8 cellular contexts compared by ENCODE assay signal in the genomic region with DNA sequence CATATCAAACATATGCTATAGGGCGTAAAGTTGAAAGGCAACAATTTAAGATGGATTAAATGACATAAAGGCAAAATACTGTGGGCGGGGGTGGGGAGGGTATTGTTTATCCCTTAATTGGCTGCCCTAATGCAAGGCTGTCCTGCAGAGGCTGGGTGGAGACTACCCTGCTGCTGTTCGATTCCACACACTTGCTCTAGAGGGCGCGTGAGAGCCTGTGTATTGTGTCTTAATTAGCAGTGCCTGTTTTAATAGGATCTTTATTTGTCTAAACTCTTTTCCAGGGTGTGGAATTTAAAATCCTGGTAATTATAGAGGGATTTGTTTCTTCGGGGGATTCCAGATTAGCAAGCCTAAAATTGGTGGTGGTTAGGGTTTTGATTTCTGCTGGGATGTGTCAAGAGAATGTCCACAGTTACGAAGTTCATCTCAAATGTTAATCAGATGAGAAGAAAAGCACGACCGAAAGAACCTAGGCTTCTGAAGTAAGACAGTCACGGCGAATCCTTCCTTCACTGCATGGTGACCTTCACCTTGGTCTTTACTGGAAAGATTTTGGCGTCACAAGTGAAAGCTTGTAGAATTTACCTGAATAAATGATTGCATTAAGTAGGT.
DNase-seq lines count a peak whose midpoint lies in the region; ATAC-seq and TF ChIP-seq lines count a peak whose summit lies in the region.

No MANE protein-coding gene starts in this region.

- DNase-seq in AG09309 (ENCODE audit: low read depth) (no peak), MV-4-11 (lab: John Stamatoyannopoulos, UW) (peak; percentile 55), gastrocnemius medialis (no peak), G401 (ENCODE audit: low spot score) (no peak), NCI-H128 (lab: John Stamatoyannopoulos, UW; ENCODE audit: unreplicated experiment) (no peak)
- peak; percentile 57 for DNase-seq in activated CD8-positive, alpha-beta memory T cell treated with anti-CD3 and anti-CD28 coated beads, Interleukin-2, amount 10 ng/mL, durations not matched to agents 7 days and 5 days

- no peak overlapping the region for H3K27ac Mint-ChIP-seq in activated CD8-positive, alpha-beta memory T cell treated with anti-CD3 and anti-CD28 coated beads, Interleukin-2, amount 10 ng/mL, durations not matched to agents 7 days and 5 days

- H3K4me1 ChIP-seq in gastroesophageal sphincter: peaks cover 0 to 35% (median 8%) of the 10 kb centered on the region in 3 donors
- H3K4me1 ChIP-seq in gastrocnemius medialis: peaks cover 7 to 16% of the 10 kb centered on the region in 2 donors

- H3K9me3 ChIP-seq in gastroesophageal sphincter (no peaks in the 10 kb centered on the region), gastrocnemius medialis (no peaks in the 10 kb centered on the region)

- H3K9me3 Mint-ChIP-seq in activated CD8-positive, alpha-beta memory T cell treated with anti-CD3 and anti-CD28 coated beads, Interleukin-2, amount 10 ng/mL, durations not matched to agents 7 days and 5 days (ENCODE audit: low read depth): no peaks in the 10 kb centered on the region

- CTCF ChIA-PET in activated CD8-positive, alpha-beta memory T cell treated with anti-CD3 and anti-CD28 coated beads, Interleukin-2, amount 10 ng/mL, durations not matched to agents 7 days and 5 days (lab: Charles Lee): no interaction called here

- H3K36me3 ChIP-seq in gastroesophageal sphincter: no peaks in the 10 kb centered on the region
- H3K36me3 ChIP-seq in gastrocnemius medialis: no peaks in the 10 kb centered on the region

- no peak for TF ChIP-seq POLR2A in gastroesophageal sphincter (IDR thresholded peaks at IDR 0.05)
- TF ChIP-seq POLR2A in gastrocnemius medialis (IDR thresholded peaks at IDR 0.05): no peak

- peaks cover 1% of the 10 kb centered on the region for H3K4me1 Mint-ChIP-seq in activated CD8-positive, alpha-beta memory T cell treated with anti-CD3 and anti-CD28 coated beads, Interleukin-2, amount 10 ng/mL, durations not matched to agents 7 days and 5 days

- no peak overlapping the region for H3K4me3 ChIP-seq in AG09309 (ENCODE audit: control insufficient read depth, low read depth, low read length)
- no peak overlapping the region for H3K4me3 ChIP-seq in gastroesophageal sphincter
- H3K4me3 ChIP-seq in gastrocnemius medialis: no peak overlapping the region

- no peaks in the 10 kb centered on the region for H3K36me3 Mint-ChIP-seq in activated CD8-positive, alpha-beta memory T cell treated with anti-CD3 and anti-CD28 coated beads, Interleukin-2, amount 10 ng/mL, durations not matched to agents 7 days and 5 days

- in situ Hi-C loops in gastrocnemius medialis (cut with MboI; ENCODE audit: low sequenced_read_pairs in 4 of 4) (loop anchor here in 3 of 4 donors (10.0 to 25.0 kb wide), 2 partner anchors 383 to 390 kb away; a partner anchor contains a TSS), G401 (cut with HindIII; ENCODE audit: low sequenced_read_pairs) (no loop called here)

- TF ChIP-seq CTCF in AG09309 (IDR thresholded peaks at IDR 0.05; ENCODE audit: control insufficient read depth, insufficient read depth, low read depth, low read length, missing control alignments): peak; percentile 66
- peak in 3 of 4 experiments; percentile 23 to 65 (median 31) for TF ChIP-seq CTCF in gastroesophageal sphincter (IDR thresholded peaks at IDR 0.05)
- TF ChIP-seq CTCF in gastrocnemius medialis (IDR thresholded peaks at IDR 0.05 in 4 of 5, conservative IDR thresholded peaks at IDR 0.05 in 1 of 5): peak; percentile 47 to 92 (median 56)

- intact Hi-C loops in gastrocnemius medialis (cut with DNase I; ENCODE audit: low total_unique reads): loop anchor here (5.0 kb wide), 2 partner anchors 380 to 475 kb away; a partner anchor contains a TSS

- peaks cover 56% of the 10 kb centered on the region for H3K27me3 Mint-ChIP-seq in activated CD8-positive, alpha-beta memory T cell treated with anti-CD3 and anti-CD28 coated beads, Interleukin-2, amount 10 ng/mL, durations not matched to agents 7 days and 5 days

- peak; percentile 69 for ATAC-seq in GM18861 (IDR thresholded peaks at IDR 0.05; ENCODE audit: unreplicated experiment)
- ATAC-seq in activated CD8-positive, alpha-beta memory T cell treated with anti-CD3 and anti-CD28 coated beads, Interleukin-2, amount 10 ng/mL, durations not matched to agents 7 days and 5 days: peak; percentile 66
- ATAC-seq in gastroesophageal sphincter: no peak
- peak in 1 of 2 donors; percentile 57 for ATAC-seq in gastrocnemius medialis

- H3K27ac ChIP-seq in gastroesophageal sphincter: no peak overlapping the region
- H3K27ac ChIP-seq in gastrocnemius medialis: no peak overlapping the region

- H3K27me3 ChIP-seq in gastroesophageal sphincter: no peaks in the 10 kb centered on the region
- H3K27me3 ChIP-seq in gastrocnemius medialis: no peaks in the 10 kb centered on the region

- H3K4me3 Mint-ChIP-seq in activated CD8-positive, alpha-beta memory T cell treated with anti-CD3 and anti-CD28 coated beads, Interleukin-2, amount 10 ng/mL, durations not matched to agents 7 days and 5 days: no peak overlapping the region

- WGBS in gastroesophageal sphincter (ENCODE audit: low coverage in 1 of 2), 2 donors: 66 to 83% methylated on average over 8 to 12 of the region's 12 CpGs

- no peak for TF ChIP-seq EP300 in gastroesophageal sphincter (IDR thresholded peaks at IDR 0.05)

Comparison
In these comparisons a context has a peak if more than half of its experiments do, and no peak if none do; other contexts are left out.
1. DNase-seq: peak in MV-4-11 (single experiment) and activated CD8-positive, alpha-beta memory T cell treated with anti-CD3 and anti-CD28 coated beads, Interleukin-2, amount 10 ng/mL, durations not matched to agents 7 days and 5 days (single experiment); none in AG09309 (single experiment), gastrocnemius medialis (0 of 2), G401 (single experiment) and NCI-H128 (single experiment).
2. Peak in every context shown above with its lines, with median percentiles within 50 percentile points of each other: CTCF ChIP-seq.